Comparison of ENCODE assay signal across 1 cellular context in the genomic region with DNA sequence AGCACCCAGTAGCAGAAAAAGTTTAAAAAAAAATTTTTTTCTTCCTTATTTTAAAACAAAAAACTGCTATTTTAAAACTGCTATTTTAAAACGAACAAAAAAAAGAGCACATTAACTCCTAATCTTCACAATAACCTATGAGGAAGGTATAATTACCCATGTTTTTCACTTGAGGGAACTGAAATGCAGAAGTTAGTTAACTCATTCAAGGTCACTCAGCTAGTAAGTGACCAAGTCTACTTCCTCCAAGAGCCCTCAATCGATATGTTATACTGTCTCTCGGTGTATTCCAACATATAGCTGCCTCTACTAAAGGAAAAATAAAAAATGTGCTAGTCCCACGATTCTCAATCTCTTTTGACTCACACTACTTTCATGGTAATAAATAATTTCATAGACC.
TF ChIP-seq lines count a peak whose summit lies in the region.

No MANE protein-coding gene starts in this region.

TF ChIP-seq in GM12878, 131 proteins besides CTCF, POLR2A, EP300 and RAD21:
- no peak for TF ChIP-seq KAT2A (conservative IDR thresholded peaks at IDR 0.05; ENCODE audit: control insufficient read depth, low read depth, low read length)
- no peak for TF ChIP-seq HDAC6 (IDR thresholded peaks at IDR 0.05; ENCODE audit: unreplicated experiment)
- TF ChIP-seq MEF2A (IDR thresholded peaks at IDR 0.05; ENCODE audit: insufficient read depth, low read depth, low read length), result peak; percentile 42; the same call in 1 of the 2 replicates
- TF ChIP-seq CBFB (IDR thresholded peaks at IDR 0.05; ENCODE audit: low read depth), result no peak
- TF ChIP-seq MTA2 (IDR thresholded peaks at IDR 0.05; ENCODE audit: low read depth), result peak; percentile 49; the same call in 1 of the 2 replicates
